In genomic region chr16:79484237-79484636, GRCh38 we compare ENCODE assay signal across 18 cellular contexts.
A peak's percentile ranks its signal among the peaks of the same experiment; 100 is the strongest.
DNase-seq lines count a peak whose midpoint lies in the region; ATAC-seq, FAIRE-seq and TF ChIP-seq lines count a peak whose summit lies in the region.
"Had no signal": no experiment of that assay in that cellular context is flagged by ENCODE, and none has a peak within 500 bp of the region (broad histone marks: within the 10 kb centered on the region; RNA-seq: fewer than 3 reads in every experiment).

No MANE protein-coding gene starts in this region.

- DNase-seq in stimulated activated naive CD8-positive, alpha-beta T cell treated with anti-CD3 and anti-CD28 coated beads, Interleukin-15, amount 100 ng/mL, for 72 hours, result no peak
- DNase-seq in stimulated activated naive CD8-positive, alpha-beta T cell treated with anti-CD3 and anti-CD28 coated beads, Interleukin-15, Interleukin-2, amounts not matched to agents 100 U/mL and 50 U/mL, for 24 hours, result no peak
- DNase-seq in RCC 7860 (ENCODE audit: low spot score), result peak; percentile 89
- no peak for DNase-seq in HepG2 (ENCODE audit: low spot score)
- DNase-seq in GM20000 (ENCODE audit: low spot score), result no peak
- no peak for DNase-seq in esophagus muscularis mucosa (ENCODE audit: extremely low spot score)
- DNase-seq: Calu3; CD8-positive, alpha-beta memory T cell; DMS 273 treated with DMSO at 0.1 percent for 48 hours; KBM-7 had no signal

- H3K4me1 Mint-ChIP-seq in stimulated activated naive CD8-positive, alpha-beta T cell treated with anti-CD3 and anti-CD28 coated beads, Interleukin-15, amount 100 ng/mL, for 72 hours, result no peaks in the 10 kb centered on the region
- H3K4me1 Mint-ChIP-seq in stimulated activated memory B cell treated with anti-CD40 and anti-IgM and Interleukin-4, amounts not matched to agents 10 μg/mL and 1 μg/mL and 100 μg/mL, for 72 hours, result no peaks in the 10 kb centered on the region

- POLR2A ChIA-PET in HepG2 (lab: Yijun Ruan, JAX), result no interaction called here

- WGBS in HepG2 (ENCODE audit: low lambda C conversion rate), result 25% methylated on average over 6 of the region's 7 CpGs
- WGBS in esophagus muscularis mucosa, result 86% methylated on average over 6 of the region's 7 CpGs

- H3K27me3 Mint-ChIP-seq in stimulated activated naive CD8-positive, alpha-beta T cell treated with anti-CD3 and anti-CD28 coated beads, Interleukin-15, amount 100 ng/mL, for 72 hours, result peaks cover 15% of the 10 kb centered on the region
- peaks cover 17% of the 10 kb centered on the region for H3K27me3 Mint-ChIP-seq in stimulated activated memory B cell treated with anti-CD40 and anti-IgM and Interleukin-4, amounts not matched to agents 10 μg/mL and 1 μg/mL and 100 μg/mL, for 72 hours

- peak; percentile 7 for ATAC-seq in stimulated activated naive CD8-positive, alpha-beta T cell treated with anti-CD3 and anti-CD28 coated beads, Interleukin-15, amount 100 ng/mL, for 72 hours
- ATAC-seq in stimulated activated naive CD8-positive, alpha-beta T cell treated with anti-CD3 and anti-CD28 coated beads, Interleukin-15, Interleukin-2, amounts not matched to agents 100 U/mL and 50 U/mL, for 24 hours, result no peak
- ATAC-seq in HepG2 (peak; percentile 26; the same call in 1 of the 3 replicates), GM21447 (IDR thresholded peaks at IDR 0.05; ENCODE audit: unreplicated experiment) (no peak)
- ATAC-seq in stimulated activated memory B cell treated with anti-CD40 and anti-IgM and Interleukin-4, amounts not matched to agents 10 μg/mL and 1 μg/mL and 100 μg/mL, for 72 hours, result no peak
- ATAC-seq: GM12878 had no signal

- TF ChIP-seq POLR2A in HepG2 (IDR thresholded peaks at IDR 0.05; ENCODE audit: insufficient read depth in 1 of 2, low read depth in 2 of 2, low read length in 2 of 2), result no peak
- TF ChIP-seq POLR2A in esophagus muscularis mucosa (IDR thresholded peaks at IDR 0.05; ENCODE audit: low read depth), result no peak

- no peaks in the 10 kb centered on the region for H3K79me2 ChIP-seq in HepG2 (ENCODE audit: insufficient read depth, low read length)

- no peaks in the 10 kb centered on the region for H3K9me3 ChIP-seq in HepG2 (ENCODE audit: low read length)
- no peaks in the 10 kb centered on the region for H3K9me3 ChIP-seq in esophagus muscularis mucosa
- H3K9me3 ChIP-seq: HAP-1 had no signal

- H3K4me1 ChIP-seq in HepG2 (ENCODE audit: insufficient read depth, low read length), result no peaks in the 10 kb centered on the region
- H3K4me1 ChIP-seq in esophagus muscularis mucosa, result no peaks in the 10 kb centered on the region

- no peak overlapping the region for H2AFZ ChIP-seq in HepG2 (ENCODE audit: low read length)

- H3K4me3 ChIP-seq in HepG2 (replicated peaks in 1 of 3; ENCODE audit: insufficient read depth in 1 of 3, low read depth in 2 of 3, low read length in 3 of 3), result no peak overlapping the region
- no peak overlapping the region for H3K4me3 ChIP-seq in esophagus muscularis mucosa
- H3K4me3 ChIP-seq: GM12878, HAP-1 had no signal

- intact Hi-C loops in HepG2 (cut with micrococcal nuclease; ENCODE audit: unreplicated experiment), result no loop called here
- intact Hi-C loops in esophagus muscularis mucosa (cut with DNase I), result no loop called here

- no peak overlapping the region for H3K4me3 Mint-ChIP-seq in stimulated activated naive CD8-positive, alpha-beta T cell treated with anti-CD3 and anti-CD28 coated beads, Interleukin-15, amount 100 ng/mL, for 72 hours
- H3K4me3 Mint-ChIP-seq in stimulated activated memory B cell treated with anti-CD40 and anti-IgM and Interleukin-4, amounts not matched to agents 10 μg/mL and 1 μg/mL and 100 μg/mL, for 72 hours, result no peak overlapping the region

- FAIRE-seq in RCC 7860 (lab: Jason Lieb, UNC) (peak; percentile 85), HepG2 (lab: Jason Lieb, UNC) (no peak)
- FAIRE-seq: GM12878, H1, HTR-8/SVneo had no signal

- no peak overlapping the region for H3K4me2 ChIP-seq in HepG2 (ENCODE audit: low read depth, low read length)

- no peaks in the 10 kb centered on the region for H4K20me1 ChIP-seq in HepG2 (ENCODE audit: insufficient read depth, low read length)

- H3K9ac ChIP-seq in HepG2 (ENCODE audit: insufficient read depth, low read depth, low read length), result no peak overlapping the region

- BruUV-seq in HepG2 (replicated peaks; lab: Mats Ljungman, UMichigan), result no TSS peak

- CTCF ChIA-PET in HepG2 (lab: Yijun Ruan, JAX; ENCODE audit: low intra/inter-chr PET ratio, low total read pairs), result no interaction called here

- H3K27me3 ChIP-seq in HepG2 (ENCODE audit: control insufficient read depth in 1 of 2, insufficient read depth in 2 of 2, low read length in 2 of 2) (no peaks in the 10 kb centered on the region), esophagus muscularis mucosa (no peaks in the 10 kb centered on the region)

- H3K36me3 Mint-ChIP-seq in stimulated activated memory B cell treated with anti-CD40 and anti-IgM and Interleukin-4, amounts not matched to agents 10 μg/mL and 1 μg/mL and 100 μg/mL, for 72 hours, result no peaks in the 10 kb centered on the region
- H3K36me3 Mint-ChIP-seq: CD14-positive monocyte had no signal

- TF ChIP-seq EP300 in HepG2 (IDR thresholded peaks at IDR 0.05; ENCODE audit: low read depth in 2 of 2, low read length in 2 of 2) (no peak), HepG2 (CRISPR knock-in tag; IDR thresholded peaks at IDR 0.05; ENCODE audit: borderline replicate concordance) (no peak), esophagus muscularis mucosa (IDR thresholded peaks at IDR 0.05) (no peak)

- peaks cover 0 to 5% of the 10 kb centered on the region in 2 donors for H3K9me3 Mint-ChIP-seq in stimulated activated naive CD8-positive, alpha-beta T cell treated with anti-CD3 and anti-CD28 coated beads, Interleukin-15, amount 100 ng/mL, for 72 hours
- H3K9me3 Mint-ChIP-seq in stimulated activated memory B cell treated with anti-CD40 and anti-IgM and Interleukin-4, amounts not matched to agents 10 μg/mL and 1 μg/mL and 100 μg/mL, for 72 hours, result peaks cover 3% of the 10 kb centered on the region
- H3K9me3 Mint-ChIP-seq: CD14-positive monocyte had no signal

- TF ChIP-seq RAD21 in HepG2 (CRISPR knock-in tag; IDR thresholded peaks at IDR 0.05), result no peak

- TF ChIP-seq CTCF in HepG2 (CRISPR knock-in tag; IDR thresholded peaks at IDR 0.05), result no peak
- no peak for TF ChIP-seq CTCF in GM20000 (IDR thresholded peaks at IDR 0.05; ENCODE audit: extremely low read depth, missing control alignments)
- TF ChIP-seq CTCF in esophagus muscularis mucosa (IDR thresholded peaks at IDR 0.05), result no peak

- H3K36me3 ChIP-seq in HepG2 (replicated peaks in 1 of 2; ENCODE audit: control insufficient read depth in 1 of 2, insufficient read depth in 2 of 2, low read length in 2 of 2) (no peaks in the 10 kb centered on the region), esophagus muscularis mucosa (no peaks in the 10 kb centered on the region)
- H3K36me3 ChIP-seq: HAP-1 had no signal

- H3K27ac ChIP-seq in HepG2 (ENCODE audit: extremely low read length, insufficient read depth, low read length), result no peak overlapping the region
- no peak overlapping the region for H3K27ac ChIP-seq in esophagus muscularis mucosa (replicated peaks in 1 of 4)
- H3K27ac ChIP-seq: 22Rv1 had no signal

- in situ Hi-C loops in HepG2 (cut with HindIII; ENCODE audit: extremely low pct_ligation_motif_present, low pct_unique_long_range_greater_than_20kb), result no loop called here

- no peak overlapping the region for H3K27ac Mint-ChIP-seq in stimulated activated naive CD8-positive, alpha-beta T cell treated with anti-CD3 and anti-CD28 coated beads, Interleukin-15, amount 100 ng/mL, for 72 hours
- no peak overlapping the region for H3K27ac Mint-ChIP-seq in stimulated activated memory B cell treated with anti-CD40 and anti-IgM and Interleukin-4, amounts not matched to agents 10 μg/mL and 1 μg/mL and 100 μg/mL, for 72 hours
- H3K27ac Mint-ChIP-seq: CD8-positive, alpha-beta memory T cell had no signal

TF ChIP-seq in HepG2, 621 proteins besides CTCF, POLR2A, EP300 and RAD21:
- TF ChIP-seq NFE2L2 (IDR thresholded peaks at IDR 0.05; ENCODE audit: low read length), result peak; percentile 20; the same call in 1 of the 2 replicates
- peak; percentile 59 for TF ChIP-seq CREB1 (IDR thresholded peaks at IDR 0.05)
- TF ChIP-seq CREB1 (CRISPR knock-in tag; IDR thresholded peaks at IDR 0.05), result no peak
- no peak for TF ChIP-seq ZNF101 (CRISPR knock-in tag; IDR thresholded peaks at IDR 0.05; ENCODE audit: borderline replicate concordance, low read depth)
- no peak for TF ChIP-seq KDM5B (CRISPR knock-in tag; IDR thresholded peaks at IDR 0.05; ENCODE audit: borderline replicate concordance)
- TF ChIP-seq PCBP1 (IDR thresholded peaks at IDR 0.05; ENCODE audit: borderline replicate concordance, low read depth, low read length), result no peak

Comparison
In these comparisons a context has a peak if more than half of its experiments do, and no peak if none do; other contexts are left out.
1. ATAC-seq: peak in stimulated activated naive CD8-positive, alpha-beta T cell treated with anti-CD3 and anti-CD28 coated beads, Interleukin-15, amount 100 ng/mL, for 72 hours (single experiment) and HepG2 (single experiment); none in stimulated activated naive CD8-positive, alpha-beta T cell treated with anti-CD3 and anti-CD28 coated beads, Interleukin-15, Interleukin-2, amounts not matched to agents 100 U/mL and 50 U/mL, for 24 hours (single experiment), stimulated activated memory B cell treated with anti-CD40 and anti-IgM and Interleukin-4, amounts not matched to agents 10 μg/mL and 1 μg/mL and 100 μg/mL, for 72 hours (single experiment) and GM21447 (single experiment).